ENCODE assay signal across 1 cellular context in genomic region chr17:47621293-47622178, GRCh38.
A peak's percentile ranks its signal among the peaks of the same experiment; 100 is the strongest.
TF ChIP-seq lines count a peak whose summit lies in the region.

No MANE protein-coding gene starts in this region.

TF ChIP-seq in IMR-90, 13 proteins besides CTCF, POLR2A, EP300 and RAD21 (continued from another document):
- TF ChIP-seq MAFK (IDR thresholded peaks at IDR 0.05; ENCODE audit: low read depth, low read length): peak; percentile 70
- TF ChIP-seq MXI1 (IDR thresholded peaks at IDR 0.05; ENCODE audit: borderline replicate concordance, low read depth, low read length): no peak
- TF ChIP-seq NFE2L2 (IDR thresholded peaks at IDR 0.05; ENCODE audit: low read depth, low read length): no peak
- peak; percentile 55 for TF ChIP-seq FOS (IDR thresholded peaks at IDR 0.05; ENCODE audit: low read depth, low read length)
TF ChIP-seq in IMR-90: peak in this region for 2.
